27 cellular contexts compared by ENCODE assay signal in the genomic region with DNA sequence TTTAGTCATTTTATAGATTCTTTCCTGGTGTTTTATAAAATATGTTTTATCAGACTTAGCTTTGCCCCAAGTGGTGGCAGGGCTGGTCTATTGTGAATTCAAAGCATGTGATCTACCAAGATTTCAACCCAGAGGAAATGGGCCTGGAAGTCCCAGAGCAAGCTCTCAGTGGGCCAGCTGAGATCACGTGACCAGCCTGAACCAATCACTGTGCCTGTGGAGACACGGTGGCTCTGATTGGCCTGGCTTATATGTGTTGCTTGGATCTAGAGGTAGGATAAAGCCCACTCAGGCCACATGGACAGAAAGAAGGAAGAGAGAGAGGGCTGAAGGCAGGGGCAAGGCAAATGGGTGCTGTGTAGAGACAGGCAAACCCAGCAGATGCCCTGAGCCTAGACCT.
DNase-seq lines count a peak whose midpoint lies in the region; ATAC-seq, FAIRE-seq and TF ChIP-seq lines count a peak whose summit lies in the region.
"Had no signal": no experiment of that assay in that cellular context is flagged by ENCODE, and none has a peak within 500 bp of the region (broad histone marks: within the 10 kb centered on the region; RNA-seq: fewer than 3 reads in every experiment).

No MANE protein-coding gene starts in this region.

- H3K9ac ChIP-seq in HepG2 (ENCODE audit: insufficient read depth, low read depth, low read length) (no peak overlapping the region), GM12878 (ENCODE audit: control insufficient read depth, insufficient read depth, low read length) (no peak overlapping the region)

- in situ Hi-C loops in HepG2 (cut with HindIII; ENCODE audit: extremely low pct_ligation_motif_present, low pct_unique_long_range_greater_than_20kb) (no loop called here), GM12878 (cut with MboI) (no loop called here)

- CTCF ChIA-PET in HepG2 (lab: Yijun Ruan, JAX; ENCODE audit: low intra/inter-chr PET ratio, low total read pairs) = no interaction called here
- CTCF ChIA-PET in GM12878 (lab: Yijun Ruan, JAX) = interaction anchor here (0.7 kb wide), 1 partner anchor 219 kb away, joined by 4 read pairs; no protein-coding TSS in a partner anchor
- CTCF ChIA-PET in GM10248 (lab: Yijun Ruan, JAX) = no interaction called here

- no peaks in the 10 kb centered on the region for H4K20me1 ChIP-seq in HepG2 (ENCODE audit: insufficient read depth, low read length)
- H4K20me1 ChIP-seq in GM12878 (ENCODE audit: control insufficient read depth, insufficient read depth) = no peaks in the 10 kb centered on the region

- H3K36me3 ChIP-seq in HepG2 (replicated peaks in 1 of 2; ENCODE audit: control insufficient read depth in 1 of 2, insufficient read depth in 2 of 2, low read length in 2 of 2) = peaks cover 0 to 1% of the 10 kb centered on the region in 2 experiments; a peak in 1 of 5 replicates
- H3K36me3 ChIP-seq in right lobe of liver = no peaks in the 10 kb centered on the region
- no peaks in the 10 kb centered on the region; a peak in 1 of 4 replicates for H3K36me3 ChIP-seq in GM12878 (ENCODE audit: control insufficient read depth in 2 of 2, insufficient read depth in 2 of 2, low read length in 1 of 2)
- no peaks in the 10 kb centered on the region for H3K36me3 ChIP-seq in testis (ENCODE audit: low read depth, missing control alignments)
- H3K36me3 ChIP-seq: breast epithelium had no signal

- no peak for DNase-seq in HepG2 (ENCODE audit: low spot score)
- no peak for DNase-seq in right lobe of liver
- no peak for DNase-seq in GM12878 (ENCODE audit: low read depth, low spot score)
- DNase-seq in testis = peak; percentile 79
- no peak for DNase-seq in NCI-H2029 (lab: John Stamatoyannopoulos, UW)
- no peak for DNase-seq in GM10248 (ENCODE audit: extremely low spot score)
- DNase-seq in frontal cortex (ENCODE audit: low spot score in 2 of 2) = no peak
- DNase-seq: ACHN; activated CD4-positive, alpha-beta memory T cell treated with anti-CD3 and anti-CD28 coated beads for 36 hours; activated CD8-positive, alpha-beta memory T cell treated with anti-CD3 and anti-CD28 coated beads, Interleukin-2, amount 50 U/mL, for 48 hours; activated naive CD4-positive, alpha-beta T cell treated with anti-CD3 and anti-CD28 coated beads, Interleukin-2, amount 50 U/mL, for 16 hours; CD8-positive, alpha-beta T cell; DMS 273 treated with DMSO at 0.1 percent for 48 hours; GOT3; hypothalamus; MV-4-11; NCI-H146; stimulated activated CD4-positive, alpha-beta T cell treated with anti-CD3 and anti-CD28 coated beads, Interleukin-15, amount 100 ng/mL, for 24 hours; stimulated activated CD4-positive, alpha-beta T cell treated with anti-CD3 and anti-CD28 coated beads, Interleukin-4, amount 100 ng/mL, for 4 hours; trophoblast cell had no signal

- H3K4me1 ChIP-seq in HepG2 (ENCODE audit: insufficient read depth, low read length) (no peaks in the 10 kb centered on the region), right lobe of liver (no peaks in the 10 kb centered on the region), GM12878 (ENCODE audit: control insufficient read depth, insufficient read depth, low read length) (no peaks in the 10 kb centered on the region), testis (no peaks in the 10 kb centered on the region)
- H3K4me1 ChIP-seq: breast epithelium had no signal

- TF ChIP-seq RAD21 in HepG2 (CRISPR knock-in tag; IDR thresholded peaks at IDR 0.05) (no peak), Ishikawa (IDR thresholded peaks at IDR 0.05; ENCODE audit: low read depth) (no peak), GM12878 (IDR thresholded peaks at IDR 0.05; ENCODE audit: insufficient read depth, low read depth, low read length) (no peak)

- TF ChIP-seq CTCF in HepG2 (CRISPR knock-in tag; IDR thresholded peaks at IDR 0.05) (no peak), right lobe of liver (IDR thresholded peaks at IDR 0.05) (no peak), GM12878 (IDR thresholded peaks at IDR 0.05 in 2 of 3, conservative IDR thresholded peaks at IDR 0.05 in 1 of 3; ENCODE audit: control insufficient read depth in 2 of 3, extremely low read depth in 1 of 3, insufficient read depth in 1 of 3, low read depth in 3 of 3, low read length in 3 of 3) (no peak), testis (IDR thresholded peaks at IDR 0.05) (no peak), GM10248 (IDR thresholded peaks at IDR 0.05; ENCODE audit: control extremely low read depth, extremely low read depth, low read depth, missing control alignments) (no peak)

- no peak for ATAC-seq in HepG2
- no peak for ATAC-seq in right lobe of liver
- peak; percentile 48; the same call in 2 of the 3 replicates for ATAC-seq in GM12878
- ATAC-seq: CD8-positive, alpha-beta T cell; left lobe of liver had no signal

- POLR2A ChIA-PET in HepG2 (lab: Yijun Ruan, JAX) (no interaction called here), GM12878 (lab: Charles Lee) (no interaction called here), GM10248 (lab: Yijun Ruan, JAX) (no interaction called here)

- intact Hi-C loops in HepG2 (cut with micrococcal nuclease; ENCODE audit: unreplicated experiment) (no loop called here), right lobe of liver (cut with DNase I) (no loop called here), GM12878 (cut with micrococcal nuclease; ENCODE audit: unreplicated experiment) (no loop called here), testis (cut with DNase I; ENCODE audit: low total_unique reads) (no loop called here)

- H3K9me3 ChIP-seq in HepG2 (ENCODE audit: low read length) (no peaks in the 10 kb centered on the region), right lobe of liver (no peaks in the 10 kb centered on the region), GM12878 (replicated peaks; ENCODE audit: control insufficient read depth, insufficient read depth, low read length) (no peaks in the 10 kb centered on the region), testis (no peaks in the 10 kb centered on the region)
- H3K9me3 ChIP-seq: breast epithelium had no signal

- no peak overlapping the region for H3K27ac ChIP-seq in HepG2 (ENCODE audit: extremely low read length, insufficient read depth, low read length)
- H3K27ac ChIP-seq in right lobe of liver = no peak overlapping the region
- H3K27ac ChIP-seq in GM12878 (ENCODE audit: control insufficient read depth, insufficient read depth) = no peak overlapping the region
- no peak overlapping the region for H3K27ac ChIP-seq in testis
- H3K27ac ChIP-seq: breast epithelium, SK-N-MC had no signal

- RAD21 ChIA-PET in GM12878 (lab: Charles Lee; ENCODE audit: unreplicated experiment) = no interaction called here

- H2AFZ ChIP-seq in HepG2 (ENCODE audit: low read length) = no peak overlapping the region
- no peak overlapping the region for H2AFZ ChIP-seq in GM12878 (ENCODE audit: control insufficient read depth, low read depth, low read length)

- H3K79me2 ChIP-seq in HepG2 (ENCODE audit: insufficient read depth, low read length) = no peaks in the 10 kb centered on the region
- H3K79me2 ChIP-seq in GM12878 (ENCODE audit: control insufficient read depth, insufficient read depth, low read length) = no peaks in the 10 kb centered on the region

- FAIRE-seq in HepG2 (lab: Jason Lieb, UNC) (no peak), GM12878 (lab: Jason Lieb, UNC) (no peak), frontal cortex (lab: Jason Lieb, UNC) (no peak)
- FAIRE-seq: G401.6, islet of Langerhans, TTC549 had no signal

- SMC1A ChIA-PET in GM12878 (lab: Charles Lee; ENCODE audit: uncharacterized antibody, unreplicated experiment) = no interaction called here

- no peak for TF ChIP-seq EP300 in HepG2 (IDR thresholded peaks at IDR 0.05; ENCODE audit: low read depth in 2 of 2, low read length in 2 of 2)
- TF ChIP-seq EP300 in HepG2 (CRISPR knock-in tag; IDR thresholded peaks at IDR 0.05; ENCODE audit: borderline replicate concordance) = no peak
- TF ChIP-seq EP300 in Ishikawa (IDR thresholded peaks at IDR 0.05; ENCODE audit: borderline replicate concordance) = no peak
- no peak for TF ChIP-seq EP300 in GM12878 (IDR thresholded peaks at IDR 0.05; ENCODE audit: borderline replicate concordance in 1 of 2, control insufficient read depth in 1 of 2, low read depth in 2 of 2, low read length in 2 of 2)

- WGBS in HepG2 (ENCODE audit: low lambda C conversion rate) = 100% methylated on average over 2 of the region's 2 CpGs
- WGBS in right lobe of liver (ENCODE audit: insufficient coverage, low coverage, low lambda C conversion rate, missing lambda C conversion rate) = 100% methylated on average over 1 of the region's 2 CpGs
- WGBS in GM12878 (ENCODE audit: insufficient coverage, insufficient replicate concordance, low lambda C conversion rate, missing lambda C conversion rate) = 100% methylated on average over 2 of the region's 2 CpGs
- WGBS in testis, 2 donors = 67 to 74% methylated on average over 2 of the region's 2 CpGs

- TF ChIP-seq POLR2A in HepG2 (IDR thresholded peaks at IDR 0.05; ENCODE audit: insufficient read depth in 1 of 2, low read depth in 2 of 2, low read length in 2 of 2) (no peak), right lobe of liver (IDR thresholded peaks at IDR 0.05) (no peak), GM12878 (IDR thresholded peaks at IDR 0.05; ENCODE audit: low read depth, low read length) (no peak), testis (IDR thresholded peaks at IDR 0.05) (no peak)

- H3K4me3 ChIP-seq in HepG2 (replicated peaks in 1 of 3; ENCODE audit: insufficient read depth in 1 of 3, low read depth in 2 of 3, low read length in 3 of 3) = no peak overlapping the region
- no peak overlapping the region for H3K4me3 ChIP-seq in right lobe of liver
- no peak overlapping the region for H3K4me3 ChIP-seq in GM12878
- H3K4me3 ChIP-seq in testis = no peak overlapping the region
- H3K4me3 ChIP-seq: breast epithelium, SK-N-MC had no signal

- H3K4me2 ChIP-seq in HepG2 (ENCODE audit: low read depth, low read length) (no peak overlapping the region), GM12878 (ENCODE audit: control insufficient read depth, insufficient read depth) (no peak overlapping the region)

- H3K27me3 ChIP-seq in HepG2 (ENCODE audit: control insufficient read depth in 1 of 2, insufficient read depth in 2 of 2, low read length in 2 of 2) (no peaks in the 10 kb centered on the region), right lobe of liver (no peaks in the 10 kb centered on the region), GM12878 (replicated peaks in 1 of 2; ENCODE audit: control insufficient read depth in 2 of 2, insufficient read depth in 2 of 2, low read length in 1 of 2) (no peaks in the 10 kb centered on the region), testis (no peaks in the 10 kb centered on the region)
- H3K27me3 ChIP-seq: breast epithelium had no signal

- BruUV-seq in HepG2 (replicated peaks; lab: Mats Ljungman, UMichigan) (no TSS peak), GM12878 (replicated peaks; lab: Mats Ljungman, UMichigan) (no TSS peak)

TF ChIP-seq in HepG2, 621 proteins besides CTCF, POLR2A, EP300 and RAD21 (continues in another document):
- TF ChIP-seq NFYB (CRISPR knock-in tag; IDR thresholded peaks at IDR 0.05) = peak; percentile 48; the same call in 1 of the 2 replicates

TF ChIP-seq in Ishikawa, 13 proteins besides CTCF, POLR2A, EP300 and RAD21 (continues in another document):
- no peak for TF ChIP-seq TEAD4 (IDR thresholded peaks at IDR 0.05)

TF ChIP-seq in GM12878, 131 proteins besides CTCF, POLR2A, EP300 and RAD21:
- TF ChIP-seq RAD51 (IDR thresholded peaks at IDR 0.05) (0 out of 2 replicates have a peak, but pooled peaks have one; percentile 15), HDGF (IDR thresholded peaks at IDR 0.05) (no peak), SIN3A (IDR thresholded peaks at IDR 0.05; ENCODE audit: low read depth, low read length) (no peak), ZNF24 (IDR thresholded peaks at IDR 0.05) (no peak)
TF ChIP-seq in GM12878: peak in this region for 1.
